31 cellular contexts compared by ENCODE assay signal in the genomic region with DNA sequence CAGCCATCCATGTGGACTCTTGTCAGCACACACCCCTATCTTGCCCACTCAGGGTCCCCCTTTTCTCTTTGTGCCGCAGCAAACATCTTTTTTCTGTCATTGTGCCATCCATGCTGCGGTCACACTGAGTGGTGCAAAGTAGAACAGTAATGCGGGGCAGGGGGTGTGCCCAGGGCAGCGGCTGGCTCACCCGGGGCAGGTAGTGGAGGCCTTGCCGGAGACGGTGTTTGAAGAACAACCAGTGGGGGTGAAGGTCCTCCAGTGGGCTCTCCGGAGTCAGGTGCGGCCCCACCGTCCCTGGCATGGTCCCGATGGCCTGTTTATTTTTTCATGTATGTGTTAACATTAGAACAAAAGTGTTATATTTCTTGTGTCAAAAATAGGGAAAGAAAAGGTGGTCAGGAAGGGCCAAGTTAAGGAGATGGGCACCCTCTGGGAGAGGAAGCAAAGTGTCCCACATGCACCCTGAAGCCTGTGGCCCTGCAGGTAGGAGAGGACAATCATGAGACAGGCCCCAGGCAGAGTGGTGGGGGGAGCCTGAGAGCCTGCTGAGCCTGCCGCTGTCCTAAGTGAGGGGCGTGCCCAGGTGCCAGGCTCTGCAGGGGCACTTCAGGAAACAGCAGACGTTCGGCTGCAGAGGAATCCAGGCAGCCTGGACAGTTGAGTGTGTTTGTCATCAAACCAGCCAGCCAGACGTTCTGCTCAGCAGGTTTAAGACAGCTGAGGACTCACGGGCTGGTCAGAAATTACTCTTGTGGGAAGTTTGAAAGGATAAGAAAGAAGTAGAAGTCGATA. TPM values are rescaled to one million over a fixed set of nuclear protein-coding genes. Genes with fewer than 3 reads are reported as not detected.
A peak's percentile ranks its signal among the peaks of the same experiment; 100 is the strongest.
DNase-seq lines count a peak whose midpoint lies in the region; ATAC-seq, FAIRE-seq and TF ChIP-seq lines count a peak whose summit lies in the region.
"Had no signal": no experiment of that assay in that cellular context is flagged by ENCODE, and none has a peak within 500 bp of the region (broad histone marks: within the 10 kb centered on the region; RNA-seq: fewer than 3 reads in every experiment).

No MANE protein-coding gene starts in this region.

- WGBS in psoas muscle, 3 donors: 84 to 86% (median 85%) methylated on average over 18 of the region's 18 CpGs
- 89 to 91% methylated on average over 18 of the region's 18 CpGs for WGBS in pancreas, 2 donors

- no peak for ATAC-seq in activated naive CD8-positive, alpha-beta T cell treated with anti-CD3 and anti-CD28 coated beads, Interleukin-2, amount 10 ng/mL, durations not matched to agents 7 days and 5 days (ENCODE audit: low read depth)
- ATAC-seq in psoas muscle: no peak
- no peak for ATAC-seq in pancreas
- no peak for ATAC-seq in GM19397 (IDR thresholded peaks at IDR 0.05; ENCODE audit: unreplicated experiment)
- ATAC-seq: gastroesophageal sphincter had no signal

- no peak overlapping the region for H3K4me3 ChIP-seq in CD8-positive, alpha-beta memory T cell (ENCODE audit: low read length)
- H3K4me3 ChIP-seq in psoas muscle (no peak overlapping the region), pancreas (no peak overlapping the region)
- H3K4me3 ChIP-seq: gastroesophageal sphincter, HAP-1, left ventricle myocardium inferior, PC-9, sigmoid colon, vagina had no signal

- H3K9me3 Mint-ChIP-seq in CD8-positive, alpha-beta memory T cell: no peaks in the 10 kb centered on the region
- H3K9me3 Mint-ChIP-seq in IgD-negative memory B cell (no peaks in the 10 kb centered on the region), mesothelial cell of epicardium (no peaks in the 10 kb centered on the region)
- H3K9me3 Mint-ChIP-seq in activated naive CD8-positive, alpha-beta T cell treated with anti-CD3 and anti-CD28 coated beads, Interleukin-2, amount 10 ng/mL, durations not matched to agents 7 days and 5 days: no peaks in the 10 kb centered on the region
- H3K9me3 Mint-ChIP-seq: activated CD4-positive, alpha-beta T cell treated with anti-CD3 and anti-CD28 coated beads, Interleukin-2, amount 10 ng/mL, durations not matched to agents 24 days and 14 days; activated naive CD4-positive, alpha-beta T cell treated with anti-CD3 and anti-CD28 coated beads, Interleukin-2, amount 50 U/mL, for 24 hours; activated T-helper 1 cell treated with anti-CD3 and anti-CD28 coated beads, Interleukin-12 subunit alpha, Interleukin-12 subunit beta, Interleukin-2, Interleukin-4 antibody, amounts not matched to agents 30 ng/mL and 10 ng/mL and 1 ng/mL, durations not matched to agents 14 hours and 24 hours and 36 hours; nephron; T-helper 2 cell treated with Interferon-gamma antibody and Interleukin-4, amounts not matched to agents 5 μg/mL and 100 μg/mL, for 36 hours had no signal

- H3K27me3 ChIP-seq in CD8-positive, alpha-beta memory T cell (ENCODE audit: insufficient read depth, low read length, poor library complexity, severe bottlenecking): no peaks in the 10 kb centered on the region
- H3K27me3 ChIP-seq in psoas muscle (ENCODE audit: insufficient read depth in 3 of 3, low read length in 2 of 3): no peaks in the 10 kb centered on the region
- H3K27me3 ChIP-seq in pancreas: no peaks in the 10 kb centered on the region
- H3K27me3 ChIP-seq: gastroesophageal sphincter, sigmoid colon, vagina had no signal

- intact Hi-C loops in psoas muscle (cut with DNase I): no loop called here
- intact Hi-C loops in pancreas (cut with DNase I): no loop called here

- no peak for DNase-seq in CD8-positive, alpha-beta memory T cell
- DNase-seq in activated naive CD8-positive, alpha-beta T cell treated with anti-CD3 and anti-CD28 coated beads, Interleukin-2, amount 10 ng/mL, durations not matched to agents 7 days and 5 days: no peak
- DNase-seq in mesothelial cell of epicardium (ENCODE audit: low spot score in 2 of 2, unreplicated experiment in 2 of 2) (no peak), psoas muscle (no peak), pancreas (no peak), cerebellum (ENCODE audit: low spot score) (no peak)
- DNase-seq: activated CD4-positive, alpha-beta T cell treated with anti-CD3 and anti-CD28 coated beads, Interleukin-2, amount 10 ng/mL, durations not matched to agents 24 days and 14 days; C1 segment of cervical spinal cord; dermis blood vessel endothelial cell; DND-41; KBM-7; left ventricle myocardium inferior; NCI-H1436; NCI-H2107; NCI-H524 treated with DMSO at 0.1 percent for 48 hours; PC-9; Right ventricle myocardium superior; sigmoid colon; stimulated activated naive CD4-positive, alpha-beta T cell treated with Interleukin-2 at 50 U/mL for 16 hours had no signal

- H3K27me3 Mint-ChIP-seq in CD8-positive, alpha-beta memory T cell: peaks cover 0 to 3% of the 10 kb centered on the region in 2 donors
- H3K27me3 Mint-ChIP-seq in IgD-negative memory B cell (no peaks in the 10 kb centered on the region), mesothelial cell of epicardium (ENCODE audit: low read depth) (no peaks in the 10 kb centered on the region)
- H3K27me3 Mint-ChIP-seq in activated naive CD8-positive, alpha-beta T cell treated with anti-CD3 and anti-CD28 coated beads, Interleukin-2, amount 10 ng/mL, durations not matched to agents 7 days and 5 days: no peaks in the 10 kb centered on the region
- H3K27me3 Mint-ChIP-seq: activated CD4-positive, alpha-beta T cell treated with anti-CD3 and anti-CD28 coated beads, Interleukin-2, amount 10 ng/mL, durations not matched to agents 24 days and 14 days; activated naive CD4-positive, alpha-beta T cell treated with anti-CD3 and anti-CD28 coated beads, Interleukin-2, amount 50 U/mL, for 24 hours; progenitor cell of endocrine pancreas had no signal

- no peak for FAIRE-seq in pancreas (lab: Jason Lieb, UNC)
- FAIRE-seq: astrocyte had no signal

- no peak overlapping the region for H3K27ac ChIP-seq in CD8-positive, alpha-beta memory T cell (ENCODE audit: low read depth, low read length)
- H3K27ac ChIP-seq in psoas muscle (no peak overlapping the region), pancreas (no peak overlapping the region)
- H3K27ac ChIP-seq: gastroesophageal sphincter, left ventricle myocardium inferior, PC-9, sigmoid colon, vagina had no signal

- no peak for TF ChIP-seq CTCF in mesothelial cell of epicardium (IDR thresholded peaks at IDR 0.05; ENCODE audit: unreplicated experiment)
- TF ChIP-seq CTCF in psoas muscle (IDR thresholded peaks at IDR 0.05): no peak
- no peak for TF ChIP-seq CTCF in pancreas (IDR thresholded peaks at IDR 0.05)

- POLR2A ChIA-PET in CD8-positive, alpha-beta memory T cell (lab: Charles Lee): no interaction called here
- POLR2A ChIA-PET in activated naive CD8-positive, alpha-beta T cell treated with anti-CD3 and anti-CD28 coated beads, Interleukin-2, amount 10 ng/mL, durations not matched to agents 7 days and 5 days (lab: Charles Lee): no interaction called here

- peaks cover 5 to 96% (median 14%) of the 10 kb centered on the region in 3 donors for H3K36me3 Mint-ChIP-seq in CD8-positive, alpha-beta memory T cell
- peaks cover 1% of the 10 kb centered on the region for H3K36me3 Mint-ChIP-seq in IgD-negative memory B cell
- peaks cover 27% of the 10 kb centered on the region for H3K36me3 Mint-ChIP-seq in activated naive CD8-positive, alpha-beta T cell treated with anti-CD3 and anti-CD28 coated beads, Interleukin-2, amount 10 ng/mL, durations not matched to agents 7 days and 5 days
- H3K36me3 Mint-ChIP-seq in mesothelial cell of epicardium: peaks cover 47% of the 10 kb centered on the region

- H3K4me1 ChIP-seq in CD8-positive, alpha-beta memory T cell (ENCODE audit: insufficient read depth, low read length): no peaks in the 10 kb centered on the region
- H3K4me1 ChIP-seq in psoas muscle: no peaks in the 10 kb centered on the region
- no peaks in the 10 kb centered on the region for H3K4me1 ChIP-seq in pancreas
- H3K4me1 ChIP-seq: gastroesophageal sphincter, HAP-1, left ventricle myocardium inferior, sigmoid colon, vagina had no signal

- H3K9me3 ChIP-seq in CD8-positive, alpha-beta memory T cell (ENCODE audit: low read length): no peaks in the 10 kb centered on the region
- H3K9me3 ChIP-seq in psoas muscle (no peaks in the 10 kb centered on the region), pancreas (no peaks in the 10 kb centered on the region)
- H3K9me3 ChIP-seq: gastroesophageal sphincter, HAP-1, left ventricle myocardium inferior, sigmoid colon, vagina had no signal

- peaks cover 59% of the 10 kb centered on the region for H3K36me3 ChIP-seq in CD8-positive, alpha-beta memory T cell (ENCODE audit: insufficient read depth, low read length)
- H3K36me3 ChIP-seq in psoas muscle (ENCODE audit: insufficient read depth in 1 of 2, low read depth in 1 of 2) (peaks cover 14 to 95% of the 10 kb centered on the region in 2 donors), pancreas (peaks cover 0 to 57% (median 7%) of the 10 kb centered on the region in 3 donors)

- no peak overlapping the region for H3K4me3 Mint-ChIP-seq in CD8-positive, alpha-beta memory T cell
- no peak overlapping the region for H3K4me3 Mint-ChIP-seq in IgD-negative memory B cell
- H3K4me3 Mint-ChIP-seq in activated naive CD8-positive, alpha-beta T cell treated with anti-CD3 and anti-CD28 coated beads, Interleukin-2, amount 10 ng/mL, durations not matched to agents 7 days and 5 days: no peak overlapping the region
- no peak overlapping the region for H3K4me3 Mint-ChIP-seq in mesothelial cell of epicardium
- H3K4me3 Mint-ChIP-seq: activated CD4-positive, alpha-beta T cell treated with anti-CD3 and anti-CD28 coated beads, Interleukin-2, amount 10 ng/mL, durations not matched to agents 24 days and 14 days; activated naive CD4-positive, alpha-beta T cell treated with anti-CD3 and anti-CD28 coated beads, Interleukin-2, amount 50 U/mL, for 24 hours; activated T-helper 1 cell treated with anti-CD3 and anti-CD28 coated beads, Interleukin-12 subunit alpha, Interleukin-12 subunit beta, Interleukin-2, Interleukin-4 antibody, amounts not matched to agents 30 ng/mL and 10 ng/mL and 1 ng/mL, durations not matched to agents 14 hours and 24 hours and 36 hours; nephron; T-helper 2 cell treated with Interferon-gamma antibody and Interleukin-4, amounts not matched to agents 5 μg/mL and 100 μg/mL, for 36 hours had no signal

- CTCF ChIA-PET in CD8-positive, alpha-beta memory T cell (lab: Charles Lee): interaction anchor here (2.1 kb wide), 1 partner anchor 12 kb away, joined by 12 read pairs; no protein-coding TSS in a partner anchor

- peak overlapping the region in 5 of 8 donors; percentile 7 to 84 (median 42) for H3K27ac Mint-ChIP-seq in CD8-positive, alpha-beta memory T cell
- H3K27ac Mint-ChIP-seq in IgD-negative memory B cell: peak overlapping the region in 2 of 3 donors; percentile 25 to 71
- peak overlapping the region; percentile 14 for H3K27ac Mint-ChIP-seq in activated naive CD8-positive, alpha-beta T cell treated with anti-CD3 and anti-CD28 coated beads, Interleukin-2, amount 10 ng/mL, durations not matched to agents 7 days and 5 days
- peak overlapping the region; percentile 55 for H3K27ac Mint-ChIP-seq in mesothelial cell of epicardium
- H3K27ac Mint-ChIP-seq: activated CD4-positive, alpha-beta T cell treated with anti-CD3 and anti-CD28 coated beads, Interleukin-2, amount 10 ng/mL, durations not matched to agents 24 days and 14 days; activated naive CD4-positive, alpha-beta T cell treated with anti-CD3 and anti-CD28 coated beads, Interleukin-2, amount 50 U/mL, for 24 hours; activated T-helper 1 cell treated with anti-CD3 and anti-CD28 coated beads, Interleukin-12 subunit alpha, Interleukin-12 subunit beta, Interleukin-2, Interleukin-4 antibody, amounts not matched to agents 30 ng/mL and 10 ng/mL and 1 ng/mL, durations not matched to agents 14 hours and 24 hours and 36 hours; nephron; progenitor cell of endocrine pancreas; T-helper 2 cell treated with Interferon-gamma antibody and Interleukin-4, amounts not matched to agents 5 μg/mL and 100 μg/mL, for 36 hours had no signal

- H3K4me1 Mint-ChIP-seq in CD8-positive, alpha-beta memory T cell: no peaks in the 10 kb centered on the region
- H3K4me1 Mint-ChIP-seq in IgD-negative memory B cell: no peaks in the 10 kb centered on the region
- H3K4me1 Mint-ChIP-seq in activated naive CD8-positive, alpha-beta T cell treated with anti-CD3 and anti-CD28 coated beads, Interleukin-2, amount 10 ng/mL, durations not matched to agents 7 days and 5 days: no peaks in the 10 kb centered on the region
- H3K4me1 Mint-ChIP-seq in mesothelial cell of epicardium: no peaks in the 10 kb centered on the region
- H3K4me1 Mint-ChIP-seq: activated naive CD4-positive, alpha-beta T cell treated with anti-CD3 and anti-CD28 coated beads, Interleukin-2, amount 50 U/mL, for 24 hours; nephron had no signal

RNA-seq across cellular contexts. Expression of a gene that starts 12.3 kb away (rescaled TPM):
- 1 to 10 TPM; 3.1 to 3.4 TPM for total RNA-seq in CD8-positive, alpha-beta memory T cell
- polyA plus RNA-seq in CD8-positive, alpha-beta memory T cell: 1.4 TPM
- polyA plus RNA-seq in IgD-negative memory B cell (4.6 TPM), psoas muscle (1 to 10 TPM in 2 of 3 donors, under 1 TPM in 1; 0.37 to 3.2 (median 1.4) TPM), pancreas (1 to 10 TPM; 1.5 to 2.5 TPM)
- 1 to 10 TPM; 5.8 to 6.5 TPM for total RNA-seq in activated naive CD8-positive, alpha-beta T cell treated with anti-CD3 and anti-CD28 coated beads, Interleukin-2, amount 10 ng/mL, durations not matched to agents 7 days and 5 days
- total RNA-seq in mesothelial cell of epicardium (1.9 to 2.3 TPM (median 2.1 TPM) in 3 replicates), psoas muscle (1 to 10 TPM in 1 of 4 donors, under 1 TPM in 2, not detected in 1; 0.50 to 1.9 (median 0.62) TPM), pancreas (1 to 10 TPM in 4 of 6 donors, under 1 TPM in 2; 0.69 to 2.3 (median 1.3) TPM), cerebellum (1.2 TPM)

RNA-seq across cellular contexts. Expression of a gene that starts 13.0 kb away (rescaled TPM):
- 100 to 1,000 TPM; 337 to 341 TPM for total RNA-seq in CD8-positive, alpha-beta memory T cell
- 334 TPM for polyA plus RNA-seq in CD8-positive, alpha-beta memory T cell
- polyA plus RNA-seq in IgD-negative memory B cell: 324 TPM
- 100 to 1,000 TPM; 306 to 336 TPM for total RNA-seq in activated naive CD8-positive, alpha-beta T cell treated with anti-CD3 and anti-CD28 coated beads, Interleukin-2, amount 10 ng/mL, durations not matched to agents 7 days and 5 days
- total RNA-seq in mesothelial cell of epicardium: 338 to 343 TPM (median 342 TPM) in 3 replicates
- total RNA-seq in psoas muscle: 100 to 1,000 TPM; 438 to 648 (median 574) TPM
- polyA plus RNA-seq in psoas muscle: 100 to 1,000 TPM; 274 to 597 (median 487) TPM
- total RNA-seq in pancreas: 100 to 1,000 TPM in 4 of 6 donors, 10 to 100 TPM in 2; 87.9 to 154 (median 127) TPM
- polyA plus RNA-seq in pancreas: 100 to 1,000 TPM; 147 to 178 TPM
- 70.6 TPM for total RNA-seq in cerebellum

RNA-seq across cellular contexts. Expression of a gene that starts 25.7 kb away (rescaled TPM):
- 1 to 10 TPM; 6.5 to 7.5 TPM for total RNA-seq in CD8-positive, alpha-beta memory T cell
- polyA plus RNA-seq in CD8-positive, alpha-beta memory T cell: not detected
- polyA plus RNA-seq in IgD-negative memory B cell: not detected
- 10 to 100 TPM; 11.7 to 11.9 TPM for total RNA-seq in activated naive CD8-positive, alpha-beta T cell treated with anti-CD3 and anti-CD28 coated beads, Interleukin-2, amount 10 ng/mL, durations not matched to agents 7 days and 5 days
- 19.0 to 22.6 TPM (median 20.7 TPM) in 3 replicates for total RNA-seq in mesothelial cell of epicardium
- 1 to 10 TPM; 1.1 to 2.4 (median 1.3) TPM for total RNA-seq in psoas muscle
- polyA plus RNA-seq in psoas muscle: 1 to 10 TPM in 2 of 3 donors, under 1 TPM in 1; 1.00 to 2.9 (median 1.4) TPM
- 1 to 10 TPM in 5 of 6 donors, under 1 TPM in 1; 0.76 to 3.7 (median 1.9) TPM for total RNA-seq in pancreas
- polyA plus RNA-seq in pancreas: 10 to 100 TPM; 28.4 to 38.8 TPM
- 2.8 TPM for total RNA-seq in cerebellum

RNA-seq across cellular contexts. Expression of a gene that starts 35.1 kb away (rescaled TPM):
- under 1 TPM; 0.07 to 0.11 TPM for total RNA-seq in CD8-positive, alpha-beta memory T cell
- polyA plus RNA-seq in CD8-positive, alpha-beta memory T cell: 0.33 TPM
- polyA plus RNA-seq in IgD-negative memory B cell (not detected), psoas muscle (under 1 TPM in 1 of 3 donors, not detected in 2; 0.03 TPM), pancreas (not detected)
- total RNA-seq in activated naive CD8-positive, alpha-beta T cell treated with anti-CD3 and anti-CD28 coated beads, Interleukin-2, amount 10 ng/mL, durations not matched to agents 7 days and 5 days: under 1 TPM; 0.11 to 0.14 TPM
- total RNA-seq in mesothelial cell of epicardium (22.7 to 23.2 TPM (median 23.2 TPM) in 3 replicates), psoas muscle (not detected), pancreas (1 to 10 TPM in 1 of 6 donors, under 1 TPM in 1, not detected in 4; 0.12 to 1.4 TPM), cerebellum (0.64 TPM)
- total RNA-seq: HT1080 had no signal
